ENCODE assay signal across 17 cellular contexts in the genomic region with DNA sequence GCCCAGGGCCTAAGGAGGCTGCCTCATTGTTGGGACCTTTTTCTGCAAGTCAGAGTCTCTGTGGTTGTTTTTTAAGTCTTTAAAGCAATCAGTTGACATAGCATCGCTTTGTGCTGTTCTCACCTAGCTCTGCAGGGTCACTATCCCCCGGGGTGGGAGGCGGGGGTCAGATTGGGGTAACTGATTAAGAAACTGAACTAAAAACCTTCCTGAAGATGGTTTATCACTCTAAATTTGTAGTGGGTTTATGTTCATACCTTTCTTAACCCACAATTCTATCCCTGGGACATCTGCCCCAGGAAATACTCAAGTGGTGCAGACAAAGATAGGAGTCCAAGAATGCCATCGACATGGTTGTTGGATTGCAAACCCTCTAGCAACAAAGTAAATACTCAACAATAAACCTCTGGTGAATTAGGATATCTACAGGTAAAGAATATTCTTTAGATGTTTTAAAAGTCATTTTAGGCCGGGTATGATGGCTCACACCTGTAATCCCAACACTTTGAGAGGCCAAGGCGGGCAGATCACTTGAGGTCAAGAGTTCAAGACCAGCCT.
"Had no signal": no experiment of that assay in that cellular context is flagged by ENCODE, and none has a peak within 500 bp of the region (broad histone marks: within the 10 kb centered on the region; RNA-seq: fewer than 3 reads in every experiment).

No MANE protein-coding gene starts in this region.

- H3K4me3 ChIP-seq: adrenal gland, gastroesophageal sphincter, lower lobe of right lung, mucosa of descending colon, transverse colon had no signal

- DNase-seq: activated CD4-positive, alpha-beta T cell treated with anti-CD3 and anti-CD28 coated beads, Interleukin-2, amount 50 U/mL, for 4 hours; activated CD4-positive, CD25-positive, alpha-beta regulatory T cell treated with anti-CD3 and anti-CD28 coated beads, Interleukin-2, amount 50 U/mL, for 72 hours; activated naive CD4-positive, alpha-beta T cell treated with anti-CD3 and anti-CD28 coated beads, Interleukin-2, amount 50 U/mL, for 16 hours; activated T-cell treated with anti-CD3 and anti-CD28 coated beads, Interleukin-2, amount 50 U/mL, for 1 hour; adrenal gland; cortex of kidney; effector memory CD4-positive, alpha-beta T cell; hippocampal formation; lower lobe of right lung; mucosa of descending colon; naive thymus-derived CD8-positive, alpha-beta T cell; T-helper 2 cell; transverse colon had no signal

- H3K36me3 ChIP-seq: adrenal gland, gastroesophageal sphincter, lower lobe of right lung, transverse colon had no signal

- H3K4me3 Mint-ChIP-seq: central memory CD8-positive, alpha-beta T cell; naive thymus-derived CD8-positive, alpha-beta T cell had no signal

- ATAC-seq: lower lobe of right lung; mucosa of descending colon; naive thymus-derived CD8-positive, alpha-beta T cell had no signal

- H3K27ac Mint-ChIP-seq: naive thymus-derived CD8-positive, alpha-beta T cell had no signal

- H3K27me3 Mint-ChIP-seq: central memory CD8-positive, alpha-beta T cell; naive thymus-derived CD8-positive, alpha-beta T cell had no signal

- H3K36me3 Mint-ChIP-seq: naive thymus-derived CD8-positive, alpha-beta T cell had no signal

- H3K27me3 ChIP-seq: adrenal gland, gastroesophageal sphincter, transverse colon had no signal

- H3K9me3 ChIP-seq: adrenal gland, gastroesophageal sphincter, lower lobe of right lung, mucosa of descending colon, transverse colon had no signal

- H3K9me3 Mint-ChIP-seq: central memory CD8-positive, alpha-beta T cell; naive thymus-derived CD8-positive, alpha-beta T cell had no signal

- FAIRE-seq: TTC549 had no signal

- H3K27ac ChIP-seq: adrenal gland, epithelial cell of prostate, gastroesophageal sphincter had no signal

- H3K4me1 Mint-ChIP-seq: central memory CD8-positive, alpha-beta T cell had no signal
